ENCODE assay signal across 11 cellular contexts in genomic region chr11:74487875-74488274, GRCh38. TPM values are rescaled to one million over a fixed set of nuclear protein-coding genes. Genes with fewer than 3 reads are reported as not detected.
DNase-seq lines count a peak whose midpoint lies in the region; ATAC-seq, FAIRE-seq and TF ChIP-seq lines count a peak whose summit lies in the region.
"Had no signal": no experiment of that assay in that cellular context is flagged by ENCODE, and none has a peak within 500 bp of the region (broad histone marks: within the 10 kb centered on the region; RNA-seq: fewer than 3 reads in every experiment).

No MANE protein-coding gene starts in this region.

- TF ChIP-seq CTCF in bronchial epithelial cell (IDR thresholded peaks at IDR 0.05; ENCODE audit: insufficient read depth, low read length, severe bottlenecking): peak; percentile 18
- no peak for TF ChIP-seq CTCF in osteocyte (IDR thresholded peaks at IDR 0.05)

- FAIRE-seq in HTR-8/SVneo (lab: Jason Lieb, UNC) (peak; percentile 84), bronchial epithelial cell (lab: Jason Lieb, UNC) (no peak)

- no peaks in the 10 kb centered on the region for H3K36me3 Mint-ChIP-seq in osteocyte (ENCODE audit: unreplicated experiment)

- ATAC-seq in GM21529 (IDR thresholded peaks at IDR 0.05; ENCODE audit: unreplicated experiment): no peak

- H3K27ac Mint-ChIP-seq in osteocyte (ENCODE audit: unreplicated experiment): no peak overlapping the region

- DNase-seq in NCI-H2227 (lab: John Stamatoyannopoulos, UW; ENCODE audit: unreplicated experiment) (peak; percentile 8), NCI-H2227 treated with DMSO at 0.1 percent for 48 hours (lab: John Stamatoyannopoulos, UW) (no peak), HTR-8/SVneo (ENCODE audit: insufficient read length, low spot score) (no peak), bronchial epithelial cell (ENCODE audit: low read depth) (peak; percentile 28), osteocyte (ENCODE audit: extremely low spot score, unreplicated experiment) (peak; percentile 34), medulla oblongata (ENCODE audit: extremely low spot score) (no peak)
- DNase-seq in stimulated activated CD4-positive, alpha-beta T cell treated with anti-CD3 and anti-CD28 coated beads, Interleukin-2, amount 100 ng/mL, for 24 hours: no peak
- DNase-seq: activated CD4-positive, alpha-beta T cell treated with anti-CD3 and anti-CD28 coated beads, Interleukin-2, amount 50 U/mL, for 48 hours; NCI-H1048 had no signal

- no peaks in the 10 kb centered on the region for H3K27me3 ChIP-seq in bronchial epithelial cell (ENCODE audit: control insufficient read depth, insufficient read depth, low read length)
- H3K27me3 ChIP-seq: thyroid gland had no signal

- no peaks in the 10 kb centered on the region for H3K9me3 Mint-ChIP-seq in osteocyte (ENCODE audit: unreplicated experiment)

- peaks cover 6% of the 10 kb centered on the region for H3K4me1 Mint-ChIP-seq in osteocyte (ENCODE audit: unreplicated experiment)

- H3K36me3 ChIP-seq in bronchial epithelial cell (ENCODE audit: control insufficient read depth, insufficient read depth, low read length): no peaks in the 10 kb centered on the region
- H3K36me3 ChIP-seq: thyroid gland had no signal

- H3K4me3 ChIP-seq in bronchial epithelial cell (ENCODE audit: low read depth, low read length): no peak overlapping the region
- H3K4me3 ChIP-seq: thyroid gland had no signal

- no peak overlapping the region for H3K4me3 Mint-ChIP-seq in osteocyte (ENCODE audit: unreplicated experiment)

- peaks cover 5% of the 10 kb centered on the region for H3K27me3 Mint-ChIP-seq in osteocyte (ENCODE audit: unreplicated experiment)

RNA-seq across cellular contexts. Expression of gene LIPT2, which starts 5.6 kb away (rescaled TPM):
- total RNA-seq in bronchial epithelial cell: 2.3 and 2.6 TPM in 2 replicates
- total RNA-seq in osteocyte: 1.6 and 3.5 TPM in 2 replicates

RNA-seq across cellular contexts. Expression of gene KCNE3, which starts 20.5 kb away (rescaled TPM):
- 0.13 and 0.26 TPM in 2 replicates for total RNA-seq in bronchial epithelial cell
- not detected in 2 replicates for total RNA-seq in osteocyte

Comparison
In these comparisons a context has a peak if more than half of its experiments do, and no peak if none do; other contexts are left out.
1. DNase-seq: peak in NCI-H2227 (single experiment), bronchial epithelial cell (single experiment) and osteocyte (single experiment); none in NCI-H2227 treated with DMSO at 0.1 percent for 48 hours (single experiment), HTR-8/SVneo (single experiment), medulla oblongata (single experiment) and stimulated activated CD4-positive, alpha-beta T cell treated with anti-CD3 and anti-CD28 coated beads, Interleukin-2, amount 100 ng/mL, for 24 hours (0 of 2).